Comparison of ENCODE assay signal across 8 cellular contexts in the genomic region with DNA sequence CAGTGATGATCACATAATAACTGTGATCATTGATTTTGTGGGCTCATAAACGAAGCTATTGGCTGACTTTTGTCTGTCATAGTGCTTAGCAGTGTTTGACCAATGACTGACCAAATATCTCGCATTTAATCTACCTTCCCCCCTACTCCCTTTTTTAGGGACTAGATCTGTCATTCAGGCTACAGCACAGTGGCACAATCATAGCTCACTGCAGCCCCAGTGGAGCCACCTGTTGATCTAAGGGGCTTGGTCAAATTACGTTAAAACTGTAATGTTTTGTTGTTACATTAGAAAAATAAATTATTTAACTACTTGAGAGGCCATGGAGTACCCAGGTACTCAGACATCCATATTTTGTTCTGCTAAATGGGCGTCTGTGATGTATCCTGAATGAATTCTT. TPM values are rescaled to one million over a fixed set of nuclear protein-coding genes. Genes with fewer than 3 reads are reported as not detected.
A peak's percentile ranks its signal among the peaks of the same experiment; 100 is the strongest.
DNase-seq lines count a peak whose midpoint lies in the region; ATAC-seq, FAIRE-seq and TF ChIP-seq lines count a peak whose summit lies in the region.

No MANE protein-coding gene starts in this region.

- H3K27ac Mint-ChIP-seq in effector memory CD8-positive, alpha-beta T cell, result peak overlapping the region; percentile 92 to 95

- TF ChIP-seq CTCF in prostate gland (IDR thresholded peaks at IDR 0.05), result no peak

- no peaks in the 10 kb centered on the region for H3K27me3 ChIP-seq in prostate gland (replicated peaks; ENCODE audit: insufficient read depth)

- DNase-seq in GM12891 (ENCODE audit: insufficient read length, low spot score), result no peak
- peak; percentile 28 for DNase-seq in NCI-H82 (lab: John Stamatoyannopoulos, UW)
- DNase-seq in effector memory CD8-positive, alpha-beta T cell, result no peak
- DNase-seq in prostate gland (ENCODE audit: low spot score), result no peak
- DNase-seq in effector CD4-positive, alpha-beta T cell, result no peak
- DNase-seq in NOMO-1 treated with DMSO at 0.1 percent for 48 hours (lab: John Stamatoyannopoulos, UW; ENCODE audit: unreplicated experiment), result no peak

- H3K4me3 ChIP-seq in prostate gland, result peak overlapping the region in 1 of 2 donors; percentile 56

- H3K4me3 Mint-ChIP-seq in effector memory CD8-positive, alpha-beta T cell, result peak overlapping the region; percentile 76 to 84

- H3K27me3 Mint-ChIP-seq in effector memory CD8-positive, alpha-beta T cell, result no peaks in the 10 kb centered on the region

- FAIRE-seq in GM12891 (lab: Jason Lieb, UNC), result no peak

- H3K4me1 Mint-ChIP-seq in effector memory CD8-positive, alpha-beta T cell (ENCODE audit: low read depth in 2 of 2), result peaks cover 7 to 9% of the 10 kb centered on the region in 2 donors

- no peaks in the 10 kb centered on the region for H3K9me3 ChIP-seq in prostate gland

- no peak for ATAC-seq in effector memory CD8-positive, alpha-beta T cell (replicated peaks)
- ATAC-seq in GM21528 (IDR thresholded peaks at IDR 0.05; ENCODE audit: low FRiP score, unreplicated experiment) (no peak), HG02938 (IDR thresholded peaks at IDR 0.05; ENCODE audit: unreplicated experiment) (no peak)

- H3K36me3 Mint-ChIP-seq in effector memory CD8-positive, alpha-beta T cell (ENCODE audit: insufficient read depth), result peaks cover 22% of the 10 kb centered on the region

- no peaks in the 10 kb centered on the region for H3K36me3 ChIP-seq in prostate gland

- H3K9me3 Mint-ChIP-seq in effector memory CD8-positive, alpha-beta T cell, result no peaks in the 10 kb centered on the region

- no peak for TF ChIP-seq POLR2A in GM12891 (IDR thresholded peaks at IDR 0.05; ENCODE audit: low read depth, low read length)
- TF ChIP-seq POLR2A in prostate gland (IDR thresholded peaks at IDR 0.05), result no peak

- H3K27ac ChIP-seq in prostate gland, result peak overlapping the region; percentile 92 to 95

- intact Hi-C loops in prostate gland (cut with DNase I), result no loop called here

- 21% methylated on average over 4 of the region's 4 CpGs for WGBS in prostate gland

- no peaks in the 10 kb centered on the region for H3K4me1 ChIP-seq in prostate gland (replicated peaks)

TF ChIP-seq in GM12891, 5 proteins besides CTCF, POLR2A, EP300 and RAD21:
- TF ChIP-seq TAF1 (IDR thresholded peaks at IDR 0.05; ENCODE audit: low read depth, low read length) (peak; percentile 31; the same call in 1 of the 2 replicates), PAX5 (IDR thresholded peaks at IDR 0.05; ENCODE audit: insufficient read depth, low read length, severe bottlenecking) (no peak)
TF ChIP-seq in GM12891: peak in this region for 1.

RNA-seq across cellular contexts. Expression of a gene that starts 1.5 kb away (rescaled TPM):
- polyA plus RNA-seq in GM12891 (2012; ENCODE audit: low read depth, missing spikeins), result 104 TPM
- total RNA-seq in prostate gland, result 10 to 100 TPM; 47.0 to 72.7 TPM

RNA-seq across cellular contexts. Expression of a gene that starts 5.7 kb away (rescaled TPM):
- polyA plus RNA-seq in GM12891 (2012; ENCODE audit: low read depth, missing spikeins), result 5.9 TPM
- 10 to 100 TPM; 13.2 to 39.1 TPM for total RNA-seq in prostate gland

RNA-seq across cellular contexts. Expression of a gene that starts 42.7 kb away (rescaled TPM):
- polyA plus RNA-seq in GM12891 (2012; ENCODE audit: low read depth, missing spikeins), result 18.6 TPM
- total RNA-seq in prostate gland, result 10 to 100 TPM; 23.2 to 27.4 TPM

RNA-seq across cellular contexts. Expression of a gene that starts 42.7 kb away (rescaled TPM):
- polyA plus RNA-seq in GM12891 (2012; ENCODE audit: low read depth, missing spikeins), result 33.6 TPM
- 10 to 100 TPM in 1 of 2 donors, under 1 TPM in 1; 0.36 to 15.8 TPM for total RNA-seq in prostate gland

RNA-seq across cellular contexts. Expression of a gene that starts 43.1 kb away (rescaled TPM):
- polyA plus RNA-seq in GM12891 (2012; ENCODE audit: low read depth, missing spikeins), result 17.1 TPM
- 10 to 100 TPM in 1 of 2 donors, 1 to 10 TPM in 1; 10.0 to 19.3 TPM for total RNA-seq in prostate gland
